In genomic region chr14:36394593-36394992, GRCh38 we compare ENCODE assay signal across 24 cellular contexts.
"Had no signal": no experiment of that assay in that cellular context is flagged by ENCODE, and none has a peak within 500 bp of the region (broad histone marks: within the 10 kb centered on the region; RNA-seq: fewer than 3 reads in every experiment).

No MANE protein-coding gene starts in this region.

- H3K9me3 Mint-ChIP-seq: stimulated activated naive CD8-positive, alpha-beta T cell treated with anti-CD3 and anti-CD28 coated beads, Interleukin-15, amount 100 ng/mL, for 72 hours had no signal

- H3K4me1 ChIP-seq: colonic mucosa, foreskin keratinocyte, left ventricle myocardium inferior, psoas muscle, sigmoid colon, testis, transverse colon had no signal

- H3K36me3 Mint-ChIP-seq: naive B cell; stimulated activated naive B cell treated with anti-CD40 and anti-IgM and Interleukin-4, amounts not matched to agents 10 μg/mL and 1 μg/mL and 100 μg/mL, for 72 hours had no signal

- H3K27ac Mint-ChIP-seq: endodermal cell; naive B cell; nephron progenitor cell; stimulated activated naive B cell treated with anti-CD40 and anti-IgM and Interleukin-4, amounts not matched to agents 10 μg/mL and 1 μg/mL and 100 μg/mL, for 72 hours; stimulated activated naive CD8-positive, alpha-beta T cell treated with anti-CD3 and anti-CD28 coated beads, Interleukin-15, amount 100 ng/mL, for 72 hours had no signal

- H3K4me2 ChIP-seq: hepatocyte had no signal

- H3K27me3 ChIP-seq: colonic mucosa, hepatocyte, sigmoid colon, testis, transverse colon had no signal

- ATAC-seq: foreskin keratinocyte; left cardiac atrium; stimulated activated naive B cell treated with anti-CD40 and anti-IgM and Interleukin-4, amounts not matched to agents 10 μg/mL and 1 μg/mL and 100 μg/mL, for 72 hours; stimulated activated naive CD8-positive, alpha-beta T cell treated with anti-CD3 and anti-CD28 coated beads, Interleukin-15, amount 100 ng/mL, for 72 hours had no signal

- DNase-seq: colonic mucosa; effector CD4-positive, alpha-beta T cell; endodermal cell; erythroblast; foreskin keratinocyte; kidney; left cardiac atrium; left ventricle myocardium inferior; mesenchymal stem cell; midbrain; naive B cell; nephron progenitor cell; psoas muscle; retina; sigmoid colon; stimulated activated CD4-positive, alpha-beta T cell treated with anti-CD3 and anti-CD28 coated beads, Interleukin-2, amount 100 ng/mL, for 24 hours; stimulated activated CD4-positive, alpha-beta T cell treated with anti-CD3 and anti-CD28 coated beads, Interleukin-4, amount 100 ng/mL, for 4 hours; stimulated activated naive B cell treated with anti-CD40 and anti-IgM and Interleukin-4, amounts not matched to agents 10 μg/mL and 1 μg/mL and 100 μg/mL, for 72 hours; stimulated activated naive CD8-positive, alpha-beta T cell treated with anti-CD3 and anti-CD28 coated beads, Interleukin-15, amount 100 ng/mL, for 72 hours; testis; transverse colon had no signal

- H2AFZ ChIP-seq: hepatocyte had no signal

- H3K4me1 Mint-ChIP-seq: naive B cell; nephron progenitor cell; stimulated activated naive B cell treated with anti-CD40 and anti-IgM and Interleukin-4, amounts not matched to agents 10 μg/mL and 1 μg/mL and 100 μg/mL, for 72 hours; stimulated activated naive CD8-positive, alpha-beta T cell treated with anti-CD3 and anti-CD28 coated beads, Interleukin-15, amount 100 ng/mL, for 72 hours had no signal

- H3K4me3 Mint-ChIP-seq: endodermal cell; naive B cell; nephron progenitor cell; stimulated activated naive B cell treated with anti-CD40 and anti-IgM and Interleukin-4, amounts not matched to agents 10 μg/mL and 1 μg/mL and 100 μg/mL, for 72 hours; stimulated activated naive CD8-positive, alpha-beta T cell treated with anti-CD3 and anti-CD28 coated beads, Interleukin-15, amount 100 ng/mL, for 72 hours had no signal

- H3K9me3 ChIP-seq: colonic mucosa, neutrophil, psoas muscle, sigmoid colon, testis, transverse colon had no signal

- H3K79me2 ChIP-seq: hepatocyte had no signal

- H3K27ac ChIP-seq: colonic mucosa, foreskin keratinocyte, hepatocyte, left ventricle myocardium inferior, neutrophil, psoas muscle, sigmoid colon, skin epidermis, testis, transverse colon had no signal
